Comparison of ENCODE assay signal across 1 cellular context in the genomic region with DNA sequence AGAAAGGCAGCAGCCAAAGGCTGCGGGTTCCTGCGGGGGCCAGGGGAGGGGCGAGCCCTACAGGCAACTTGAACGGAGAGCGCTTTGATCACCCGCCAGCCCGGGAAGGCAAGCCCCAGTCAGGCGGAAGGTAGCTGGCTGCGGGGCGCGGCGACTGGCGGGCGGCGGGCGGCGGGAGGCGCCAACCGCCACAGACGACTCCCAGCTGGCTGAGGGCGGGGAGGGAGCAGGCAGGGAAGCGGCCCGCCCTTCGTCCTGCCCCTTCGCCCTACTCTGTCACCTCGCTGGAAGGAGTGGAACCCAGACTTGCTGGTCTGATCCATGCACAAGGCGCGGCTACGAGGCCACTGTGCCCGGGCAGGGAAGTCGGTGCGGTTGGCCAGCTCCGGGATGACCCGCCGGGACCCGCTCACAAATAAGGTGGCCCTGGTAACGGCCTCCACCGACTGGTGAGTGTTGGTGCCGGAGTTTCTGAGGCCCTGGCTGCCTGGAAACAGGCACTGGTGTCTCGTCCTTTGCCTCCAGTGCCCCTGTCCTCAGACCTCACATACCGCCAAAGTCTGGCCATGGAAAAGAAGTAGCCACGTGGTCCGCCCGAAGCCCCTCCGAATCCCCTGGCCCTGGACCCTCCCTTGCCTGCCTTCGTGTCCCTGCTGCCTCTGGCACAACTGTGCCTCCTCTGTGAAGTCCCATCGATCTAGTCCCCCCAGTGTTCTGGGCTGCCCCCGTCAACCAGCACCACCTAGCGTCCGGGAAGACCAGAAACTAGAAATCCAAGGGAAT.
TF ChIP-seq lines count a peak whose summit lies in the region.

No MANE protein-coding gene starts in this region.

TF ChIP-seq in HEK293, 187 proteins besides CTCF, POLR2A, EP300 and RAD21 (continued from another document and continues in another):
- peak; percentile 96 for TF ChIP-seq ZNF600 (tag by site-specific recombination; IDR thresholded peaks at IDR 0.05)
- peak; percentile 22; the same call in 1 of the 2 replicates for TF ChIP-seq GLIS2 (tag by site-specific recombination; IDR thresholded peaks at IDR 0.05)
- peak; percentile 73 for TF ChIP-seq KLF8 (tag by site-specific recombination; IDR thresholded peaks at IDR 0.05)
- TF ChIP-seq, protein P1, sequence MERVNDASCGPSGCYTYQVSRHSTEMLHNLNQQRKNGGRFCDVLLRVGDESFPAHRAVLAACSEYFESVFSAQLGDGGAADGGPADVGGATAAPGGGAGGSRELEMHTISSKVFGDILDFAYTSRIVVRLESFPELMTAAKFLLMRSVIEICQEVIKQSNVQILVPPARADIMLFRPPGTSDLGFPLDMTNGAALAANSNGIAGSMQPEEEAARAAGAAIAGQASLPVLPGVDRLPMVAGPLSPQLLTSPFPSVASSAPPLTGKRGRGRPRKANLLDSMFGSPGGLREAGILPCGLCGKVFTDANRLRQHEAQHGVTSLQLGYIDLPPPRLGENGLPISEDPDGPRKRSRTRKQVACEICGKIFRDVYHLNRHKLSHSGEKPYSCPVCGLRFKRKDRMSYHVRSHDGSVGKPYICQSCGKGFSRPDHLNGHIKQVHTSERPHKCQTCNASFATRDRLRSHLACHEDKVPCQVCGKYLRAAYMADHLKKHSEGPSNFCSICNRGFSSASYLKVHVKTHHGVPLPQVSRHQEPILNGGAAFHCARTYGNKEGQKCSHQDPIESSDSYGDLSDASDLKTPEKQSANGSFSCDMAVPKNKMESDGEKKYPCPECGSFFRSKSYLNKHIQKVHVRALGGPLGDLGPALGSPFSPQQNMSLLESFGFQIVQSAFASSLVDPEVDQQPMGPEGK (tag by site-specific recombination; IDR thresholded peaks at IDR 0.05): peak; percentile 97
- TF ChIP-seq SP7 (tag by site-specific recombination; IDR thresholded peaks at IDR 0.05): peak; percentile 70
- TF ChIP-seq ZSCAN23 (tag by site-specific recombination; IDR thresholded peaks at IDR 0.05): peak; percentile 75
- peak; percentile 40 for TF ChIP-seq ZNF654 (tag by site-specific recombination; IDR thresholded peaks at IDR 0.05; ENCODE audit: low read depth)
- TF ChIP-seq ZNF24 (tag by site-specific recombination; IDR thresholded peaks at IDR 0.05): peak; percentile 90
- peak; percentile 34; the same call in 1 of the 2 replicates for TF ChIP-seq ZNF623 (tag by site-specific recombination; IDR thresholded peaks at IDR 0.05)
- peak; percentile 66; the same call in 1 of the 2 replicates for TF ChIP-seq TCF7L2 (IDR thresholded peaks at IDR 0.05; ENCODE audit: borderline replicate concordance, low read depth, low read length)
- TF ChIP-seq GLIS1 (tag by site-specific recombination; IDR thresholded peaks at IDR 0.05): peak; percentile 71
- TF ChIP-seq OVOL3 (tag by site-specific recombination; IDR thresholded peaks at IDR 0.05): peak; percentile 41; the same call in 1 of the 2 replicates
- TF ChIP-seq KLF16 (tag by site-specific recombination; IDR thresholded peaks at IDR 0.05): peak; percentile 56; the same call in 1 of the 2 replicates
- peak; percentile 92 for TF ChIP-seq ZBTB20 (tag by site-specific recombination; IDR thresholded peaks at IDR 0.05)
- peak; percentile 56 for TF ChIP-seq KLF1 (tag by site-specific recombination; IDR thresholded peaks at IDR 0.05)
- peak; percentile 37; the same call in 1 of the 2 replicates for TF ChIP-seq OSR2 (tag by site-specific recombination; IDR thresholded peaks at IDR 0.05)
- TF ChIP-seq, protein P2, sequence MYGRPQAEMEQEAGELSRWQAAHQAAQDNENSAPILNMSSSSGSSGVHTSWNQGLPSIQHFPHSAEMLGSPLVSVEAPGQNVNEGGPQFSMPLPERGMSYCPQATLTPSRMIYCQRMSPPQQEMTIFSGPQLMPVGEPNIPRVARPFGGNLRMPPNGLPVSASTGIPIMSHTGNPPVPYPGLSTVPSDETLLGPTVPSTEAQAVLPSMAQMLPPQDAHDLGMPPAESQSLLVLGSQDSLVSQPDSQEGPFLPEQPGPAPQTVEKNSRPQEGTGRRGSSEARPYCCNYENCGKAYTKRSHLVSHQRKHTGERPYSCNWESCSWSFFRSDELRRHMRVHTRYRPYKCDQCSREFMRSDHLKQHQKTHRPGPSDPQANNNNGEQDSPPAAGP (tag by site-specific recombination; IDR thresholded peaks at IDR 0.05): peak; percentile 85
- peak; percentile 98 for TF ChIP-seq MZF1 (tag by site-specific recombination; IDR thresholded peaks at IDR 0.05; ENCODE audit: borderline replicate concordance)
- peak; percentile 40; the same call in 1 of the 2 replicates for TF ChIP-seq GLI4 (tag by site-specific recombination; IDR thresholded peaks at IDR 0.05)
- TF ChIP-seq, protein P3, sequence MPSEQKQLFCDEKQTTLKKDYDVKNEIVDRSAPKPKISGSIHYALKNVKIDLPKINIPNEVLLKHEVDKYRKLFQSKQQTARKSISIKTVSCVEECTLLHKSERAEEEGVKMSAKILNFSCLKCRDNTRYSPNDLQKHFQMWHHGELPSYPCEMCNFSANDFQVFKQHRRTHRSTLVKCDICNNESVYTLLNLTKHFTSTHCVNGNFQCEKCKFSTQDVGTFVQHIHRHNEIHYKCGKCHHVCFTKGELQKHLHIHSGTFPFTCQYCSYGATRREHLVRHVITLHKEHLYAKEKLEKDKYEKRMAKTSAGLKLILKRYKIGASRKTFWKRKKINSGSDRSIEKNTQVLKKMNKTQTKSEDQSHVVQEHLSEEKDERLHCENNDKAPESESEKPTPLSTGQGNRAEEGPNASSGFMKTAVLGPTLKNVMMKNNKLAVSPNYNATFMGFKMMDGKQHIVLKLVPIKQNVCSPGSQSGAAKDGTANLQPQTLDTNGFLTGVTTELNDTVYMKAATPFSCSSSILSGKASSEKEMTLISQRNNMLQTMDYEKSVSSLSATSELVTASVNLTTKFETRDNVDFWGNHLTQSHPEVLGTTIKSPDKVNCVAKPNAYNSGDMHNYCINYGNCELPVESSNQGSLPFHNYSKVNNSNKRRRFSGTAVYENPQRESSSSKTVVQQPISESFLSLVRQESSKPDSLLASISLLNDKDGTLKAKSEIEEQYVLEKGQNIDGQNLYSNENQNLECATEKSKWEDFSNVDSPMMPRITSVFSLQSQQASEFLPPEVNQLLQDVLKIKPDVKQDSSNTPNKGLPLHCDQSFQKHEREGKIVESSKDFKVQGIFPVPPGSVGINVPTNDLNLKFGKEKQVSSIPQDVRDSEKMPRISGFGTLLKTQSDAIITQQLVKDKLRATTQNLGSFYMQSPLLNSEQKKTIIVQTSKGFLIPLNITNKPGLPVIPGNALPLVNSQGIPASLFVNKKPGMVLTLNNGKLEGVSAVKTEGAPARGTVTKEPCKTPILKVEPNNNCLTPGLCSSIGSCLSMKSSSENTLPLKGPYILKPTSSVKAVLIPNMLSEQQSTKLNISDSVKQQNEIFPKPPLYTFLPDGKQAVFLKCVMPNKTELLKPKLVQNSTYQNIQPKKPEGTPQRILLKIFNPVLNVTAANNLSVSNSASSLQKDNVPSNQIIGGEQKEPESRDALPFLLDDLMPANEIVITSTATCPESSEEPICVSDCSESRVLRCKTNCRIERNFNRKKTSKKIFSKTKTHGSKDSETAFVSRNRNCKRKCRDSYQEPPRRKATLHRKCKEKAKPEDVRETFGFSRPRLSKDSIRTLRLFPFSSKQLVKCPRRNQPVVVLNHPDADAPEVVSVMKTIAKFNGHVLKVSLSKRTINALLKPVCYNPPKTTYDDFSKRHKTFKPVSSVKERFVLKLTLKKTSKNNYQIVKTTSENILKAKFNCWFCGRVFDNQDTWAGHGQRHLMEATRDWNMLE (tag by site-specific recombination; conservative IDR thresholded peaks at IDR 0.05; ENCODE audit: low read depth): 0 out of 2 replicates have a peak, but pooled peaks have one; percentile 31
- TF ChIP-seq, protein P4, sequence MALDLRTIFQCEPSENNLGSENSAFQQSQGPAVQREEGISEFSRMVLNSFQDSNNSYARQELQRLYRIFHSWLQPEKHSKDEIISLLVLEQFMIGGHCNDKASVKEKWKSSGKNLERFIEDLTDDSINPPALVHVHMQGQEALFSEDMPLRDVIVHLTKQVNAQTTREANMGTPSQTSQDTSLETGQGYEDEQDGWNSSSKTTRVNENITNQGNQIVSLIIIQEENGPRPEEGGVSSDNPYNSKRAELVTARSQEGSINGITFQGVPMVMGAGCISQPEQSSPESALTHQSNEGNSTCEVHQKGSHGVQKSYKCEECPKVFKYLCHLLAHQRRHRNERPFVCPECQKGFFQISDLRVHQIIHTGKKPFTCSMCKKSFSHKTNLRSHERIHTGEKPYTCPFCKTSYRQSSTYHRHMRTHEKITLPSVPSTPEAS (tag by site-specific recombination; IDR thresholded peaks at IDR 0.05): peak; percentile 49
- TF ChIP-seq, protein P5, sequence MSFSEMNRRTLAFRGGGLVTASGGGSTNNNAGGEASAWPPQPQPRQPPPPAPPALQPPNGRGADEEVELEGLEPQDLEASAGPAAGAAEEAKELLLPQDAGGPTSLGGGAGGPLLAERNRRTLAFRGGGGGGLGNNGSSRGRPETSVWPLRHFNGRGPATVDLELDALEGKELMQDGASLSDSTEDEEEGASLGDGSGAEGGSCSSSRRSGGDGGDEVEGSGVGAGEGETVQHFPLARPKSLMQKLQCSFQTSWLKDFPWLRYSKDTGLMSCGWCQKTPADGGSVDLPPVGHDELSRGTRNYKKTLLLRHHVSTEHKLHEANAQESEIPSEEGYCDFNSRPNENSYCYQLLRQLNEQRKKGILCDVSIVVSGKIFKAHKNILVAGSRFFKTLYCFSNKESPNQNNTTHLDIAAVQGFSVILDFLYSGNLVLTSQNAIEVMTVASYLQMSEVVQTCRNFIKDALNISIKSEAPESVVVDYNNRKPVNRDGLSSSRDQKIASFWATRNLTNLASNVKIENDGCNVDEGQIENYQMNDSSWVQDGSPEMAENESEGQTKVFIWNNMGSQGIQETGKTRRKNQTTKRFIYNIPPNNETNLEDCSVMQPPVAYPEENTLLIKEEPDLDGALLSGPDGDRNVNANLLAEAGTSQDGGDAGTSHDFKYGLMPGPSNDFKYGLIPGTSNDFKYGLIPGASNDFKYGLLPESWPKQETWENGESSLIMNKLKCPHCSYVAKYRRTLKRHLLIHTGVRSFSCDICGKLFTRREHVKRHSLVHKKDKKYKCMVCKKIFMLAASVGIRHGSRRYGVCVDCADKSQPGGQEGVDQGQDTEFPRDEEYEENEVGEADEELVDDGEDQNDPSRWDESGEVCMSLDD (tag by site-specific recombination; IDR thresholded peaks at IDR 0.05): peak; percentile 91
- peak; percentile 38; the same call in 1 of the 2 replicates for TF ChIP-seq ZNF146 (tag by site-specific recombination; IDR thresholded peaks at IDR 0.05)
- peak; percentile 34; the same call in 1 of the 2 replicates for TF ChIP-seq YY1 (tag by site-specific recombination; IDR thresholded peaks at IDR 0.05)
- TF ChIP-seq, protein P6, sequence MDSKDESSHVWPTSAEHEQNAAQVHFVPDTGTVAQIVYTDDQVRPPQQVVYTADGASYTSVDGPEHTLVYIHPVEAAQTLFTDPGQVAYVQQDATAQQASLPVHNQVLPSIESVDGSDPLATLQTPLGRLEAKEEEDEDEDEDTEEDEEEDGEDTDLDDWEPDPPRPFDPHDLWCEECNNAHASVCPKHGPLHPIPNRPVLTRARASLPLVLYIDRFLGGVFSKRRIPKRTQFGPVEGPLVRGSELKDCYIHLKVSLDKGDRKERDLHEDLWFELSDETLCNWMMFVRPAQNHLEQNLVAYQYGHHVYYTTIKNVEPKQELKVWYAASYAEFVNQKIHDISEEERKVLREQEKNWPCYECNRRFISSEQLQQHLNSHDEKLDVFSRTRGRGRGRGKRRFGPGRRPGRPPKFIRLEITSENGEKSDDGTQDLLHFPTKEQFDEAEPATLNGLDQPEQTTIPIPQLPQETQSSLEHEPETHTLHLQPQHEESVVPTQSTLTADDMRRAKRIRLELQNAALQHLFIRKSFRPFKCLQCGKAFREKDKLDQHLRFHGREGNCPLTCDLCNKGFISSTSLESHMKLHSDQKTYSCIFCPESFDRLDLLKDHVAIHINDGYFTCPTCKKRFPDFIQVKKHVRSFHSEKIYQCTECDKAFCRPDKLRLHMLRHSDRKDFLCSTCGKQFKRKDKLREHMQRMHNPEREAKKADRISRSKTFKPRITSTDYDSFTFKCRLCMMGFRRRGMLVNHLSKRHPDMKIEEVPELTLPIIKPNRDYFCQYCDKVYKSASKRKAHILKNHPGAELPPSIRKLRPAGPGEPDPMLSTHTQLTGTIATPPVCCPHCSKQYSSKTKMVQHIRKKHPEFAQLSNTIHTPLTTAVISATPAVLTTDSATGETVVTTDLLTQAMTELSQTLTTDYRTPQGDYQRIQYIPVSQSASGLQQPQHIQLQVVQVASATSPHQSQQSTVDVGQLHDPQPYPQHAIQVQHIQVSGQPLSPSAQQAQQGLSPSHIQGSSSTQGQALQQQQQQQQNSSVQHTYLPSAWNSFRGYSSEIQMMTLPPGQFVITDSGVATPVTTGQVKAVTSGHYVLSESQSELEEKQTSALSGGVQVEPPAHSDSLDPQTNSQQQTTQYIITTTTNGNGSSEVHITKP (tag by site-specific recombination; IDR thresholded peaks at IDR 0.05): peak; percentile 71
- peak; percentile 30; the same call in 1 of the 2 replicates for TF ChIP-seq ZNF391 (tag by site-specific recombination; IDR thresholded peaks at IDR 0.05; ENCODE audit: borderline replicate concordance, low read depth)
- peak; percentile 64; the same call in 1 of the 2 replicates for TF ChIP-seq ZNF629 (tag by site-specific recombination; IDR thresholded peaks at IDR 0.05)
- peak; percentile 47 for TF ChIP-seq SP2 (tag by site-specific recombination; IDR thresholded peaks at IDR 0.05)
- TF ChIP-seq ZBTB7A (tag by site-specific recombination; IDR thresholded peaks at IDR 0.05; ENCODE audit: low read depth): peak; percentile 35; the same call in 1 of the 2 replicates
- TF ChIP-seq ZNF660 (tag by site-specific recombination; IDR thresholded peaks at IDR 0.05): 0 out of 2 replicates have a peak, but pooled peaks have one; percentile 40
- TF ChIP-seq, protein P7, sequence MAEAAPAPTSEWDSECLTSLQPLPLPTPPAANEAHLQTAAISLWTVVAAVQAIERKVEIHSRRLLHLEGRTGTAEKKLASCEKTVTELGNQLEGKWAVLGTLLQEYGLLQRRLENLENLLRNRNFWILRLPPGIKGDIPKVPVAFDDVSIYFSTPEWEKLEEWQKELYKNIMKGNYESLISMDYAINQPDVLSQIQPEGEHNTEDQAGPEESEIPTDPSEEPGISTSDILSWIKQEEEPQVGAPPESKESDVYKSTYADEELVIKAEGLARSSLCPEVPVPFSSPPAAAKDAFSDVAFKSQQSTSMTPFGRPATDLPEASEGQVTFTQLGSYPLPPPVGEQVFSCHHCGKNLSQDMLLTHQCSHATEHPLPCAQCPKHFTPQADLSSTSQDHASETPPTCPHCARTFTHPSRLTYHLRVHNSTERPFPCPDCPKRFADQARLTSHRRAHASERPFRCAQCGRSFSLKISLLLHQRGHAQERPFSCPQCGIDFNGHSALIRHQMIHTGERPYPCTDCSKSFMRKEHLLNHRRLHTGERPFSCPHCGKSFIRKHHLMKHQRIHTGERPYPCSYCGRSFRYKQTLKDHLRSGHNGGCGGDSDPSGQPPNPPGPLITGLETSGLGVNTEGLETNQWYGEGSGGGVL (tag by site-specific recombination; IDR thresholded peaks at IDR 0.05): peak; percentile 67
- TF ChIP-seq ZNF335 (tag by site-specific recombination; conservative IDR thresholded peaks at IDR 0.05): peak; percentile 98
- peak; percentile 63 for TF ChIP-seq ZEB2 (tag by site-specific recombination; IDR thresholded peaks at IDR 0.05)
- peak; percentile 80 for TF ChIP-seq ZFP69B (tag by site-specific recombination; IDR thresholded peaks at IDR 0.05)
- peak; percentile 93 for TF ChIP-seq ZNF2 (tag by site-specific recombination; IDR thresholded peaks at IDR 0.05)
- peak; percentile 47; the same call in 1 of the 2 replicates for TF ChIP-seq KLF9 (tag by site-specific recombination; IDR thresholded peaks at IDR 0.05; ENCODE audit: low read depth)
- TF ChIP-seq ZNF324 (tag by site-specific recombination; IDR thresholded peaks at IDR 0.05): peak; percentile 57
